15 cellular contexts compared by ENCODE assay signal in genomic region chr17:38463451-38463858, GRCh38. TPM values are rescaled to one million over a fixed set of nuclear protein-coding genes. Genes with fewer than 3 reads are reported as not detected.
A peak's percentile ranks its signal among the peaks of the same experiment; 100 is the strongest.
DNase-seq lines count a peak whose midpoint lies in the region; ATAC-seq and TF ChIP-seq lines count a peak whose summit lies in the region.
"Had no signal": no experiment of that assay in that cellular context is flagged by ENCODE, and none has a peak within 500 bp of the region (broad histone marks: within the 10 kb centered on the region; RNA-seq: fewer than 3 reads in every experiment).

No MANE protein-coding gene starts in this region.

- TF ChIP-seq POLR2A in esophagus squamous epithelium (IDR thresholded peaks at IDR 0.05) = no peak
- no peak for TF ChIP-seq POLR2A in tibial nerve (IDR thresholded peaks at IDR 0.05)

- H3K27ac Mint-ChIP-seq in nephron progenitor cell = peak overlapping the region; percentile 68
- H3K27ac Mint-ChIP-seq: activated T-cell treated with anti-CD3 and anti-CD28 coated beads, Interleukin-2, amount 50 U/mL, for 24 hours had no signal

- 49% methylated on average over 7 of the region's 8 CpGs; no CpG with 5 or more reads in 1 of the 2 donors for WGBS in esophagus squamous epithelium, 2 donors
- WGBS in tibial nerve, 2 donors = 12 to 52% methylated on average over 4 to 5 of the region's 8 CpGs

- H3K27me3 ChIP-seq in esophagus squamous epithelium = no peaks in the 10 kb centered on the region
- no peaks in the 10 kb centered on the region for H3K27me3 ChIP-seq in tibial nerve

- POLR2A ChIA-PET in RWPE1 (lab: Yijun Ruan, JAX; ENCODE audit: low non-redundant PET) = interaction anchor here (0.8 kb wide), 1 partner anchor 13 kb away, joined by 3 read pairs; no protein-coding TSS in a partner anchor

- H3K9me3 ChIP-seq in esophagus squamous epithelium (no peaks in the 10 kb centered on the region), tibial nerve (no peaks in the 10 kb centered on the region)

- TF ChIP-seq CTCF in RWPE1 (conservative IDR thresholded peaks at IDR 0.05; ENCODE audit: low read depth) (no peak), esophagus squamous epithelium (IDR thresholded peaks at IDR 0.05) (no peak), nephron progenitor cell (IDR thresholded peaks at IDR 0.05) (no peak), tibial nerve (IDR thresholded peaks at IDR 0.05) (no peak)

- H3K4me3 ChIP-seq in esophagus squamous epithelium = no peak overlapping the region
- no peak overlapping the region for H3K4me3 ChIP-seq in tibial nerve

- H3K27me3 Mint-ChIP-seq in nephron progenitor cell (ENCODE audit: low read depth, poor library complexity) = peaks cover 9% of the 10 kb centered on the region
- H3K27me3 Mint-ChIP-seq: activated T-cell treated with anti-CD3 and anti-CD28 coated beads, Interleukin-2, amount 50 U/mL, for 24 hours had no signal

- H3K36me3 Mint-ChIP-seq in nephron progenitor cell (ENCODE audit: low read depth) = peaks cover 22% of the 10 kb centered on the region

- H3K4me1 ChIP-seq in esophagus squamous epithelium (peaks cover 32 to 75% (median 52%) of the 10 kb centered on the region in 3 donors), tibial nerve (peaks cover 0 to 73% (median 39%) of the 10 kb centered on the region in 4 donors)

- H3K4me3 Mint-ChIP-seq in nephron progenitor cell = no peak overlapping the region
- H3K4me3 Mint-ChIP-seq: activated T-cell treated with anti-CD3 and anti-CD28 coated beads, Interleukin-2, amount 50 U/mL, for 24 hours had no signal

- H3K36me3 ChIP-seq in esophagus squamous epithelium (peaks cover 24 to 88% (median 43%) of the 10 kb centered on the region in 3 donors), tibial nerve (peaks cover 0 to 68% (median 0%) of the 10 kb centered on the region in 3 donors)

- H3K27ac ChIP-seq in RWPE1 = peak overlapping the region; percentile 93
- H3K27ac ChIP-seq in esophagus squamous epithelium = peak overlapping the region; percentile 84 to 98 (median 92)
- H3K27ac ChIP-seq in tibial nerve = peak overlapping the region; percentile 88 to 99 (median 96)
- H3K27ac ChIP-seq: KMS-11 had no signal

- H3K4me1 Mint-ChIP-seq in nephron progenitor cell = peaks cover 80% of the 10 kb centered on the region

- CTCF ChIA-PET in RWPE1 (lab: Yijun Ruan, JAX) = no interaction called here

- ATAC-seq in HG03460 (IDR thresholded peaks at IDR 0.05; ENCODE audit: unreplicated experiment) (no peak), HG03457 (IDR thresholded peaks at IDR 0.05; ENCODE audit: unreplicated experiment) (no peak)
- ATAC-seq: stimulated activated naive CD8-positive, alpha-beta T cell treated with anti-CD3 and anti-CD28 coated beads, Interleukin-15, Interleukin-2, amounts not matched to agents 100 U/mL and 50 U/mL, for 24 hours had no signal

- no peak for TF ChIP-seq EP300 in tibial nerve (IDR thresholded peaks at IDR 0.05)

- DNase-seq in RWPE1 (ENCODE audit: low spot score) (no peak), esophagus squamous epithelium (lab: John Stamatoyannopoulos, UW) (no peak), nephron progenitor cell (no peak), tibial nerve (ENCODE audit: low spot score in 2 of 2) (peak in 1 of 2 donors; percentile 31), AG20443 (ENCODE audit: low spot score) (no peak), NCI-H146 treated with DMSO at 0.1 percent for 48 hours (lab: John Stamatoyannopoulos, UW; ENCODE audit: unreplicated experiment) (no peak)
- DNase-seq: activated CD4-positive, CD25-positive, alpha-beta regulatory T cell treated with anti-CD3 and anti-CD28 coated beads, Interleukin-2, amount 50 U/mL, for 72 hours; activated T-cell treated with anti-CD3 and anti-CD28 coated beads, Interleukin-2, amount 50 U/mL, for 24 hours; NCI-H1930; NK-92 treated with Interleukin-12 subunit alpha and Interleukin-12 subunit beta, amount 100 ng/mL, for 24 hours; stimulated activated CD4-positive, alpha-beta T cell treated with anti-CD3 and anti-CD28 coated beads, Interleukin-4, amount 100 ng/mL, for 24 hours; stimulated activated naive CD8-positive, alpha-beta T cell treated with anti-CD3 and anti-CD28 coated beads, Interleukin-15, Interleukin-2, amounts not matched to agents 100 U/mL and 50 U/mL, for 24 hours had no signal

- intact Hi-C loops in esophagus squamous epithelium (cut with DNase I) = no loop called here

- H3K9me3 Mint-ChIP-seq in nephron progenitor cell = no peaks in the 10 kb centered on the region
- H3K9me3 Mint-ChIP-seq: activated T-cell treated with anti-CD3 and anti-CD28 coated beads, Interleukin-2, amount 50 U/mL, for 24 hours had no signal

RNA-seq across cellular contexts. Expression of gene ARHGAP23, which starts 35.2 kb away (rescaled TPM):
- total RNA-seq in esophagus squamous epithelium = 100 to 1,000 TPM in 2 of 4 donors, 10 to 100 TPM in 2; 75.3 to 180 (median 102) TPM
- total RNA-seq in tibial nerve = 10 to 100 TPM; 41.0 to 80.7 (median 65.7) TPM
